ENCODE assay signal across 16 cellular contexts in the genomic region with DNA sequence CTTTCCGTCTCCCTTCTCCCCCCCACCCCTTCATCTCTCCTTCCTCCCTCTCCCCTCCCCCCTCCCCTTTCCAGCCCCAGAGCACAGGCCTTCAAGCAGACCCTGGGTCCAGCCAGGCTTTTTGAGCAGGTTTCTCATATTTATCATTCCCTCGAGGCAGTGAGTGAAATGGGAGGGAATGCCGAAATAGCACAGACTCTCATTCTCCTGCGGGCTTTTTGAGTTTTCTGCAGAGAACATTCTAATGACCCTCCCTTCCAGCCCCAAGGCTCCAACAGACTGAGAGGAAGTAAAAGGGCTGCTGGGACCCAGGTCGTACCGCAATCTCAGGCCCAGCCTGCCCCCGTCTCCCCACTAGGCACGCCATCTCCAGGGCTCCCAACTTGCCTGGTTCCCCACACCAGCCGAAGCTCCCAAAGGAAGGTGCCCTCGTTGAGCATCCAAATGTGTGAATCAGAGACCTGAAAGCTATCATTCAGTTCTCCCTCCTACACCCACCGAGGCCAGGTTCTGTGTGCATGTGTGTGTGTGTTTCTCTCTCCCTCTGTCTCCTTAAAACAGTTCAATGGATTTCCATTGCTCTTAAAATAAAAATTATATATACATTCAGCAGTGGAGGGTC. TPM values are rescaled to one million over a fixed set of nuclear protein-coding genes. Genes with fewer than 3 reads are reported as not detected.
DNase-seq lines count a peak whose midpoint lies in the region; ATAC-seq and TF ChIP-seq lines count a peak whose summit lies in the region.
"Had no signal": no experiment of that assay in that cellular context is flagged by ENCODE, and none has a peak within 500 bp of the region (broad histone marks: within the 10 kb centered on the region; RNA-seq: fewer than 3 reads in every experiment).

No MANE protein-coding gene starts in this region.

- H3K79me2 ChIP-seq in Karpas-422 (ENCODE audit: low read length): no peaks in the 10 kb centered on the region

- no peak overlapping the region for H2AFZ ChIP-seq in Karpas-422 (ENCODE audit: low read length)
- H2AFZ ChIP-seq: GM23248 had no signal

- H3K4me1 Mint-ChIP-seq in chondrocyte (ENCODE audit: low read depth): peaks cover 51% of the 10 kb centered on the region

- H3K9ac ChIP-seq in Karpas-422 (ENCODE audit: low read length): no peak overlapping the region
- H3K9ac ChIP-seq: GM23248 had no signal

- no peaks in the 10 kb centered on the region for H3K9me2 ChIP-seq in Karpas-422 (replicated peaks; ENCODE audit: insufficient read depth, low read length)

- H3K27ac Mint-ChIP-seq in chondrocyte (ENCODE audit: unreplicated experiment): peak overlapping the region; percentile 93
- H3K27ac Mint-ChIP-seq: activated CD4-positive, alpha-beta T cell treated with anti-CD3 and anti-CD28 coated beads for 36 hours had no signal

- peak; percentile 36 for DNase-seq in G401 (ENCODE audit: low spot score)
- peak; percentile 28 for DNase-seq in Karpas-422
- no peak for DNase-seq in chondrocyte (ENCODE audit: low spot score)
- DNase-seq in retina: peak; percentile 18
- no peak for DNase-seq in NCI-H128 (lab: John Stamatoyannopoulos, UW; ENCODE audit: unreplicated experiment)
- DNase-seq in stimulated activated naive CD4-positive, alpha-beta T cell (lab: John Stamatoyannopoulos, UW): no peak
- DNase-seq: activated CD8-positive, alpha-beta memory T cell treated with anti-CD3 and anti-CD28 coated beads, Interleukin-2, amount 50 U/mL, for 4 hours; activated naive CD4-positive, alpha-beta T cell; NCI-H187 treated with DMSO at 0.1 percent for 48 hours had no signal

- H3K4me3 Mint-ChIP-seq in chondrocyte (ENCODE audit: unreplicated experiment): no peak overlapping the region
- H3K4me3 Mint-ChIP-seq: activated CD4-positive, alpha-beta T cell treated with anti-CD3 and anti-CD28 coated beads for 36 hours had no signal

- H3K9me3 Mint-ChIP-seq in chondrocyte (ENCODE audit: low read depth): no peaks in the 10 kb centered on the region

- no peaks in the 10 kb centered on the region for H3K4me1 ChIP-seq in Karpas-422 (ENCODE audit: low read length)

- no peaks in the 10 kb centered on the region for H3K36me3 Mint-ChIP-seq in chondrocyte (ENCODE audit: low read depth)

- H3K27ac ChIP-seq in Karpas-422 (ENCODE audit: low read length): no peak overlapping the region
- H3K27ac ChIP-seq: GM23248, neutrophil, SK-N-MC had no signal

- in situ Hi-C loops in G401 (cut with HindIII; ENCODE audit: low sequenced_read_pairs): no loop called here

- ATAC-seq in HG03342 (IDR thresholded peaks at IDR 0.05; ENCODE audit: unreplicated experiment): no peak

- H3K36me3 ChIP-seq in Karpas-422 (ENCODE audit: insufficient read depth, low read length): no peaks in the 10 kb centered on the region
- H3K36me3 ChIP-seq: neutrophil had no signal

- H3K27me3 ChIP-seq in Karpas-422 (ENCODE audit: low read length): no peaks in the 10 kb centered on the region

- TF ChIP-seq CTCF in chondrocyte (IDR thresholded peaks at IDR 0.05): no peak

- H3K27me3 Mint-ChIP-seq in chondrocyte (ENCODE audit: low read depth): peaks cover 15% of the 10 kb centered on the region

- no peaks in the 10 kb centered on the region for H4K20me1 ChIP-seq in Karpas-422 (ENCODE audit: insufficient read depth, low read depth, low read length)

- no peak overlapping the region for H3K4me2 ChIP-seq in Karpas-422 (ENCODE audit: low read depth, low read length, poor library complexity, severe bottlenecking)

- H3K4me3 ChIP-seq in Karpas-422 (ENCODE audit: low read length): no peak overlapping the region

- H3K9me3 ChIP-seq in Karpas-422 (ENCODE audit: low read length): no peaks in the 10 kb centered on the region
- H3K9me3 ChIP-seq: neutrophil had no signal

RNA-seq across cellular contexts. Expression of gene ACTA1, which starts 22.3 kb away (rescaled TPM):
- total RNA-seq in G401 (2014; rRNA removed; shearing (Covaris generic)): not detected in 2 replicates
- total RNA-seq in Karpas-422 (2014; rRNA removed; shearing (Covaris generic); ENCODE audit: low replicate concordance): not detected in 2 replicates
- 0.27 to 3.6 TPM (median 3.5 TPM) in 3 replicates for total RNA-seq in chondrocyte
- total RNA-seq: activated CD4-positive, alpha-beta T cell treated with anti-CD3 and anti-CD28 coated beads for 36 hours; OCI-LY7; subcutaneous adipose tissue had no signal

Comparison
In these comparisons a context has a peak if more than half of its experiments do, and no peak if none do; other contexts are left out.
1. DNase-seq: peak in G401 (single experiment), Karpas-422 (single experiment) and retina (single experiment); none in chondrocyte (single experiment), NCI-H128 (single experiment) and stimulated activated naive CD4-positive, alpha-beta T cell (0 of 6).